ENCODE assay signal across 8 cellular contexts in the genomic region with DNA sequence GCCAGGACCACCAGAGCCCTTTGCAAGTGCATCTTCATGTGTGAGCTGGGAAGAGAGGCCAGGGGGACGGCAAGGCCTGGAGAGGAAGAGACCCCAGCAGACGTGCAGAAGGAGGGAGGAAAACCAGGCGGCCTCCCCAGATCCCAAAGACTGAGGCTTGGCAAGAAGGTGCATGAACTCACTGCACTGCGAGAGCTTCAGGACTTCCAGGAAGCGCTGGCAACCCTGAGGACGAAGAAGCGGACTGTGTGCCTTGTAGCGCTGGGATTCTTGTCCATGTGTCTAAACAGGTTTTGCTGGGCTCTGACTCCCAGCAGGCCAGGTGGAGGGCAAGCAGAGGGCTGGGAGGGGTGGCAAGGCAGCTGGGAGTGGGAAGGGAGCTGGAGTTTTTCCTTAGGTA. TPM values are rescaled to one million over a fixed set of nuclear protein-coding genes. Genes with fewer than 3 reads are reported as not detected.
DNase-seq lines count a peak whose midpoint lies in the region; ATAC-seq, FAIRE-seq and TF ChIP-seq lines count a peak whose summit lies in the region.

No MANE protein-coding gene starts in this region.

- H3K4me2 ChIP-seq in parathyroid adenoma (ENCODE audit: low read length), result peak overlapping the region; percentile 91

- H3K9me3 ChIP-seq in CD8-positive, alpha-beta memory T cell (ENCODE audit: low read length), result no peaks in the 10 kb centered on the region
- no peaks in the 10 kb centered on the region for H3K9me3 ChIP-seq in NT2/D1 (ENCODE audit: insufficient read depth, low read length)
- H3K9me3 ChIP-seq in parathyroid adenoma (ENCODE audit: control insufficient read depth, low read length), result no peaks in the 10 kb centered on the region

- no peak overlapping the region for H3K4me3 ChIP-seq in CD8-positive, alpha-beta memory T cell (ENCODE audit: low read length)
- H3K4me3 ChIP-seq in NT2/D1 (ENCODE audit: insufficient read length, low read depth) (no peak overlapping the region), parathyroid adenoma (ENCODE audit: low read depth, low read length) (peak overlapping the region; percentile 81)

- no peak for DNase-seq in CD8-positive, alpha-beta memory T cell
- DNase-seq in NT2/D1 (ENCODE audit: low read depth, low spot score), result no peak
- DNase-seq in stimulated activated CD8-positive, alpha-beta memory T cell treated with anti-CD3 and anti-CD28 coated beads, Interleukin-4, amount 100 ng/mL, for 48 hours, result no peak
- no peak for DNase-seq in D721Med (ENCODE audit: insufficient read length, low spot score)
- DNase-seq in NCI-H2227 treated with DMSO at 0.1 percent for 48 hours (lab: John Stamatoyannopoulos, UW), result no peak

- peak overlapping the region in 7 of 8 donors; percentile 35 to 95 (median 77) for H3K27ac Mint-ChIP-seq in CD8-positive, alpha-beta memory T cell

- FAIRE-seq in D721Med (lab: Jason Lieb, UNC), result no peak

- peaks cover 36 to 57% (median 45%) of the 10 kb centered on the region in 3 donors for H3K4me1 Mint-ChIP-seq in CD8-positive, alpha-beta memory T cell

- H3K9me3 Mint-ChIP-seq in CD8-positive, alpha-beta memory T cell, result no peaks in the 10 kb centered on the region

- H3K4me1 ChIP-seq in CD8-positive, alpha-beta memory T cell (ENCODE audit: insufficient read depth, low read length), result peaks cover 19% of the 10 kb centered on the region
- H3K4me1 ChIP-seq in NT2/D1 (ENCODE audit: insufficient read depth, insufficient read length) (peaks cover 11% of the 10 kb centered on the region), parathyroid adenoma (peaks cover 33% of the 10 kb centered on the region)

- H3K4me3 Mint-ChIP-seq in CD8-positive, alpha-beta memory T cell, result peak overlapping the region; percentile 64 to 95 (median 85)

- TF ChIP-seq CTCF in parathyroid adenoma (IDR thresholded peaks at IDR 0.05) (no peak), D721Med (IDR thresholded peaks at IDR 0.05; ENCODE audit: insufficient read depth, missing control alignments) (no peak)

- ATAC-seq in esophagus mucosa (peak; percentile 25), HG03442 (IDR thresholded peaks at IDR 0.05; ENCODE audit: unreplicated experiment) (no peak)

- H3K27me3 Mint-ChIP-seq in CD8-positive, alpha-beta memory T cell, result peaks cover 0 to 5% of the 10 kb centered on the region in 2 donors

- CTCF ChIA-PET in CD8-positive, alpha-beta memory T cell (lab: Charles Lee), result interaction anchor here (1.0 to 6.6 kb wide), 3 partner anchors 74 to 403 kb away, joined by 3 to 81 read pairs (median 71); no protein-coding TSS in a partner anchor

- peaks cover 0 to 2% (median 0%) of the 10 kb centered on the region in 3 donors for H3K36me3 Mint-ChIP-seq in CD8-positive, alpha-beta memory T cell

- H3K36me3 ChIP-seq in CD8-positive, alpha-beta memory T cell (ENCODE audit: insufficient read depth, low read length), result no peaks in the 10 kb centered on the region
- no peaks in the 10 kb centered on the region for H3K36me3 ChIP-seq in NT2/D1 (ENCODE audit: insufficient read depth, insufficient read length, low read length)
- no peaks in the 10 kb centered on the region for H3K36me3 ChIP-seq in parathyroid adenoma (ENCODE audit: control insufficient read depth, insufficient read depth, low read length)

- H3K79me2 ChIP-seq in parathyroid adenoma, result peaks cover 11% of the 10 kb centered on the region

- H3K27ac ChIP-seq in CD8-positive, alpha-beta memory T cell (ENCODE audit: low read depth, low read length), result no peak overlapping the region
- H3K27ac ChIP-seq in parathyroid adenoma, result peak overlapping the region; percentile 86

- H2AFZ ChIP-seq in parathyroid adenoma, result peak overlapping the region; percentile 96

- POLR2A ChIA-PET in CD8-positive, alpha-beta memory T cell (lab: Charles Lee), result no interaction called here

- H3K27me3 ChIP-seq in CD8-positive, alpha-beta memory T cell (ENCODE audit: insufficient read depth, low read length, poor library complexity, severe bottlenecking), result no peaks in the 10 kb centered on the region
- H3K27me3 ChIP-seq in NT2/D1 (ENCODE audit: insufficient read depth, insufficient read length) (peaks cover 28% of the 10 kb centered on the region), parathyroid adenoma (ENCODE audit: control insufficient read depth, insufficient read depth, low read length) (no peaks in the 10 kb centered on the region)

- H3K9ac ChIP-seq in NT2/D1 (ENCODE audit: insufficient read length, low read depth), result peak overlapping the region; percentile 50
- no peak overlapping the region for H3K9ac ChIP-seq in parathyroid adenoma

RNA-seq across cellular contexts. Expression of a gene that starts 0.9 kb away (rescaled TPM):
- 1 to 10 TPM; 2.6 to 2.8 TPM for total RNA-seq in CD8-positive, alpha-beta memory T cell
- 0.32 TPM for polyA plus RNA-seq in CD8-positive, alpha-beta memory T cell
- total RNA-seq in esophagus mucosa, result 4.3 TPM

RNA-seq across cellular contexts. Expression of a gene that starts 4.7 kb away (rescaled TPM):
- 10 to 100 TPM; 12.6 to 14.4 TPM for total RNA-seq in CD8-positive, alpha-beta memory T cell
- 14.2 TPM for polyA plus RNA-seq in CD8-positive, alpha-beta memory T cell
- total RNA-seq in esophagus mucosa, result 21.6 TPM
